ENCODE assay signal across 8 cellular contexts in genomic region chr12:120580787-120581723, GRCh38. TPM values are rescaled to one million over a fixed set of nuclear protein-coding genes. Genes with fewer than 3 reads are reported as not detected.
DNase-seq lines count a peak whose midpoint lies in the region; ATAC-seq and TF ChIP-seq lines count a peak whose summit lies in the region.

Gene POP5 (minus strand): TSS chr12:120581402. CDS start chr12:120581362, 40 bp downstream.

- peaks cover 0 to 26% (median 0%) of the 10 kb centered on the region in 7 donors for H3K27me3 ChIP-seq in spleen (replicated peaks in 1 of 7)

- TF ChIP-seq CTCF in spleen (IDR thresholded peaks at IDR 0.05 in 8 of 11, conservative IDR thresholded peaks at IDR 0.05 in 3 of 11) = peak in 2 of 11 experiments; percentile 10 to 31

- intact Hi-C loops in spleen (cut with DNase I; ENCODE audit: low total_unique reads) = loop anchor here (5.0 to 10.0 kb wide), 2 partner anchors 131 to 534 kb away; partner anchors contain the start of gene UNC119B

- H3K4me1 ChIP-seq in spleen = peaks cover 9 to 68% (median 44%) of the 10 kb centered on the region in 6 donors

- H3K36me3 ChIP-seq in spleen = peaks cover 2 to 42% (median 39%) of the 10 kb centered on the region in 6 donors

- DNase-seq in AG08396 (ENCODE audit: low spot score) = peak; percentile 95
- DNase-seq in NCI-H345 treated with DMSO at 0.1 percent for 48 hours (lab: John Stamatoyannopoulos, UW; ENCODE audit: unreplicated experiment) = peak; percentile 99
- peak; percentile 76 to 87 (median 77) for DNase-seq in activated CD4-positive, CD25-positive, alpha-beta regulatory T cell (lab: John Stamatoyannopoulos, UW)
- DNase-seq in central memory CD4-positive, alpha-beta T cell = peak; percentile 91
- peak; percentile 99 for DNase-seq in inferior parietal cortex (ENCODE audit: extremely low spot score)
- peak; percentile 98 for DNase-seq in spleen

- no peaks in the 10 kb centered on the region for H3K9me3 ChIP-seq in spleen

- WGBS in spleen, 5 donors = 0 to 1% (median 1%) methylated on average over 41 to 56 of the region's 56 CpGs

- peak within 1 kb of the TSS; percentile 46 to 91 (median 78) for H3K27ac ChIP-seq in spleen

- H3K4me3 ChIP-seq in spleen = peak within 1 kb of the TSS; percentile 69 to 98 (median 88)

- peak; percentile 92 for ATAC-seq in GM19023 (IDR thresholded peaks at IDR 0.05; ENCODE audit: unreplicated experiment)
- peak; percentile 92 for ATAC-seq in HG03280 (IDR thresholded peaks at IDR 0.05; ENCODE audit: unreplicated experiment)

- TF ChIP-seq POLR2A in spleen (IDR thresholded peaks at IDR 0.05) = peak in 1 of 3 donors; percentile 47

RNA-seq across cellular contexts. Expression of gene POP5, which starts in this region (rescaled TPM):
- total RNA-seq in spleen = 10 to 100 TPM; 28.1 to 54.0 (median 40.1) TPM
- polyA plus RNA-seq in spleen = 10 to 100 TPM; 77.6 to 84.1 (median 78.5) TPM

Comparison
In these comparisons a context has a peak if more than half of its experiments do, and no peak if none do; other contexts are left out.
1. Peak in every context shown above with its lines: DNase-seq, ATAC-seq, H3K4me3 ChIP-seq and H3K27ac ChIP-seq.